Comparison of ENCODE assay signal across 7 cellular contexts in the genomic region with DNA sequence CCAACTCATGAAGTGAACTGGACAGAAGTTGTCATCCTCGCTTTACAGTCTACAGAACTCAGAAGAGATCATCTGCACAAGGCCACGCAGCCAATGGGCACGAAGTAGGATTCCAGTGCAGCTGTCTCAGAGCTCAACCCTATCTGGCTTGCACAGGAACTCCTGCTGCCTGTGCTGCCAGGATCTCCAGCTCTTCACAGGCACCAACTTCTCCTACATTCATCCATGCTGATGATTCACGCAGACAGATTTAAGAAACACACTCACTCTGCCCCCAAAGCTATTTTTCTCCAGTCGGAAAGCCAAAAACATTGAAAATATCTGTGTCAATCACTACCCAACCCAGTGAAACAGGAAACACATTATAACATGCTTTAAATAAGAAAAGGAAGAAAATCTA.
A peak's percentile ranks its signal among the peaks of the same experiment; 100 is the strongest.
DNase-seq lines count a peak whose midpoint lies in the region; ATAC-seq and TF ChIP-seq lines count a peak whose summit lies in the region.

No MANE protein-coding gene starts in this region.

- H3K4me1 ChIP-seq in HUES6 (ENCODE audit: control insufficient read depth, insufficient read depth, low read length) (peaks cover 46% of the 10 kb centered on the region), left lung (peaks cover 27 to 59% of the 10 kb centered on the region in 2 donors), tibial artery (peaks cover 0 to 54% (median 27%) of the 10 kb centered on the region in 4 donors)

- H3K27ac ChIP-seq in HUES6 (ENCODE audit: low read depth, low read length) (0 out of 2 replicates have a peak overlapping the region, but pooled peaks have one; percentile 15), left lung (peak overlapping the region; percentile 29 to 33), tibial artery (peak overlapping the region; percentile 75 to 83)

- DNase-seq in brain pericyte (ENCODE audit: low read depth, low spot score) (peak; percentile 53), left lung (no peak), tibial artery (peak; percentile 59 to 76), GM10266 (ENCODE audit: extremely low spot score) (no peak)
- no peak for DNase-seq in activated T-cell treated with anti-CD3 and anti-CD28 coated beads, Interleukin-2, amount 50 U/mL, for 48 hours

- H3K9me3 ChIP-seq in HUES6 (ENCODE audit: control insufficient read depth, insufficient read depth, low read depth, low read length): no peaks in the 10 kb centered on the region
- no peaks in the 10 kb centered on the region for H3K9me3 ChIP-seq in left lung
- H3K9me3 ChIP-seq in tibial artery: no peaks in the 10 kb centered on the region

- H3K36me3 ChIP-seq in HUES6 (ENCODE audit: control insufficient read depth, insufficient read depth, low read length) (peaks cover 7% of the 10 kb centered on the region), left lung (no peaks in the 10 kb centered on the region), tibial artery (peaks cover 0 to 5% (median 0%) of the 10 kb centered on the region in 3 donors)

- intact Hi-C loops in left lung (cut with DNase I): no loop called here
- intact Hi-C loops in tibial artery (cut with DNase I; ENCODE audit: low total_unique reads): no loop called here

- ATAC-seq in left lung (peak; percentile 44), GM21423 (IDR thresholded peaks at IDR 0.05; ENCODE audit: unreplicated experiment) (no peak)

- no peak for TF ChIP-seq CTCF in left lung (IDR thresholded peaks at IDR 0.05)
- TF ChIP-seq CTCF in tibial artery (IDR thresholded peaks at IDR 0.05): no peak
- TF ChIP-seq CTCF in GM10266 (IDR thresholded peaks at IDR 0.05; ENCODE audit: control insufficient read depth, insufficient read depth, low read depth, missing control alignments): no peak

- no peaks in the 10 kb centered on the region for H3K27me3 ChIP-seq in HUES6 (ENCODE audit: control insufficient read depth, insufficient read depth, low read length)
- no peaks in the 10 kb centered on the region for H3K27me3 ChIP-seq in left lung
- H3K27me3 ChIP-seq in tibial artery: no peaks in the 10 kb centered on the region

- H3K9ac ChIP-seq in HUES6 (ENCODE audit: low read length): no peak overlapping the region

- no peak overlapping the region for H3K4me3 ChIP-seq in HUES6 (ENCODE audit: low read depth, low read length)
- no peak overlapping the region for H3K4me3 ChIP-seq in left lung
- no peak overlapping the region for H3K4me3 ChIP-seq in tibial artery

Comparison
In these comparisons a context has a peak if more than half of its experiments do, and no peak if none do; other contexts are left out.
1. H3K27ac ChIP-seq: peak in every context shown above with its lines; median percentile 79 in tibial artery; 31 in left lung; 15 in HUES6.
2. DNase-seq: peak in brain pericyte (single experiment) and tibial artery (2 of 2); none in left lung (0 of 2), activated T-cell treated with anti-CD3 and anti-CD28 coated beads, Interleukin-2, amount 50 U/mL, for 48 hours (0 of 2) and GM10266 (single experiment).